Comparison of ENCODE assay signal across 16 cellular contexts in the genomic region with DNA sequence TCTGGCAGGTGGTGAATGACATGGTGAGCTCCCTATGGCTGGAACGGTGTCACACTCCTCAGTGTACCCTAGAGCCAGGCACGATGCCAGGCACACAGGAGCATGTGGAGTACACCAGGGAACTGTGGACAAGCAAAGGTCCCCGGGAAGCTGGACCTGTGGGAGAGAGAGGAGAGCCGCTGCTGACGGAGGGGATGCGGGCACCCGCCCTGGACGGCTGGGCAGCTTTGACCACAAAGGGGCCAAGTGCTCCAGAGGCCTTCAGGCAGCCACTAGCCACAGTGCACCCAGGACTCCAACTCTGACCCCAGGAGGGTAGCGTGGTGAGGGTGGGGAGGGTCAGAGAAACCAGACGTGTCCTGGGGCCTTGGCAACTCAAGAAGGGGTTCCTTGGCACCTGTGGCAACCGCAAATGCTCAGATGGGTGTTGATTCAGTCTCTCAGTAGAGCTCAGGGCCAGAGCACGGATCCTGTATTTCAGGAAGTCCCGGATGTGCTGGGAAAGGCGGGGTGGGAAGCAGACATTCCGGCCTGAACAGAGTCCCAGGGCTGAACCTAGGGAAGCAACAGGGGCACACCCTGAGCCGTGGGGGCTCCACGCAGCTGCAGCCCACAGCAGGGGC. TPM values are rescaled to one million over a fixed set of nuclear protein-coding genes. Genes with fewer than 3 reads are reported as not detected.
DNase-seq lines count a peak whose midpoint lies in the region; ATAC-seq and TF ChIP-seq lines count a peak whose summit lies in the region.
"Had no signal": no experiment of that assay in that cellular context is flagged by ENCODE, and none has a peak within 500 bp of the region (broad histone marks: within the 10 kb centered on the region; RNA-seq: fewer than 3 reads in every experiment).

No MANE protein-coding gene starts in this region.

- no peaks in the 10 kb centered on the region for H3K4me1 ChIP-seq in right cardiac atrium (ENCODE audit: control insufficient read depth, insufficient read depth, low read length)
- H3K4me1 ChIP-seq in uterus: no peaks in the 10 kb centered on the region

- 48% methylated on average over 17 of the region's 17 CpGs for WGBS in right cardiac atrium

- DNase-seq in SIG-M5 treated with dmso at 0.1 percent for 504 hours (lab: John Stamatoyannopoulos, UW; ENCODE audit: unreplicated experiment) (peak; percentile 53), SIG-M5 (lab: John Stamatoyannopoulos, UW) (no peak), right cardiac atrium (peak; percentile 62 to 76 (median 74)), progenitor cell of endocrine pancreas (ENCODE audit: low spot score, unreplicated experiment) (no peak), uterus (peak in 1 of 2 donors; percentile 32), dedifferentiated amniotic fluid mesenchymal stem cell (ENCODE audit: extremely low spot score) (no peak), NCI-H187 treated with DMSO at 0.1 percent for 48 hours (lab: John Stamatoyannopoulos, UW) (no peak), iPS-NIHi7 (ENCODE audit: extremely low spot score) (no peak)
- DNase-seq: 8988T; activated naive CD4-positive, alpha-beta T cell treated with anti-CD3 and anti-CD28 coated beads, Interleukin-2, amount 10 ng/mL, durations not matched to agents 7 days and 5 days; CD4-positive, alpha-beta memory T cell; midbrain; NCI-H1105 treated with DMSO at 0.1 percent for 48 hours; NCI-H69; stimulated activated naive CD8-positive, alpha-beta T cell treated with anti-CD3 and anti-CD28 coated beads, Interleukin-15, Interleukin-2, amounts not matched to agents 100 U/mL and 50 U/mL, for 24 hours had no signal

- peak overlapping the region; percentile 13 for H3K27ac ChIP-seq in right cardiac atrium (ENCODE audit: low read length)
- peak overlapping the region; percentile 41 to 45 for H3K27ac ChIP-seq in uterus

- no peaks in the 10 kb centered on the region for H3K9me3 ChIP-seq in right cardiac atrium (ENCODE audit: control insufficient read depth, low read length)
- H3K9me3 ChIP-seq in uterus: no peaks in the 10 kb centered on the region

- intact Hi-C loops in right cardiac atrium (cut with DNase I) (no loop called here), uterus (cut with DNase I; ENCODE audit: low total_unique reads) (no loop called here)

- no peak overlapping the region for H3K4me3 ChIP-seq in right cardiac atrium (ENCODE audit: low read length)
- no peak overlapping the region for H3K4me3 ChIP-seq in uterus

- H3K36me3 Mint-ChIP-seq in progenitor cell of endocrine pancreas (ENCODE audit: insufficient read depth): no peaks in the 10 kb centered on the region
- H3K36me3 Mint-ChIP-seq: activated naive CD4-positive, alpha-beta T cell treated with anti-CD3 and anti-CD28 coated beads, Interleukin-2, amount 10 ng/mL, durations not matched to agents 7 days and 5 days; CD4-positive, alpha-beta memory T cell had no signal

- H3K36me3 ChIP-seq in uterus: no peaks in the 10 kb centered on the region

- peaks cover 5% of the 10 kb centered on the region for H3K27me3 Mint-ChIP-seq in progenitor cell of endocrine pancreas
- H3K27me3 Mint-ChIP-seq: CD4-positive, alpha-beta memory T cell had no signal

- TF ChIP-seq CTCF in progenitor cell of endocrine pancreas (IDR thresholded peaks at IDR 0.05; ENCODE audit: unreplicated experiment) (no peak), uterus (IDR thresholded peaks at IDR 0.05) (no peak)

- H3K27ac Mint-ChIP-seq in progenitor cell of endocrine pancreas: peak overlapping the region; percentile 39
- H3K27ac Mint-ChIP-seq: activated naive CD4-positive, alpha-beta T cell treated with anti-CD3 and anti-CD28 coated beads, Interleukin-2, amount 10 ng/mL, durations not matched to agents 7 days and 5 days had no signal

- no peaks in the 10 kb centered on the region for H3K27me3 ChIP-seq in right cardiac atrium (ENCODE audit: control insufficient read depth, insufficient read depth)
- H3K27me3 ChIP-seq in uterus: no peaks in the 10 kb centered on the region

- TF ChIP-seq POLR2A in uterus (IDR thresholded peaks at IDR 0.05): no peak

- H3K4me3 Mint-ChIP-seq in progenitor cell of endocrine pancreas (ENCODE audit: low read depth): no peak overlapping the region
- H3K4me3 Mint-ChIP-seq: activated naive CD4-positive, alpha-beta T cell treated with anti-CD3 and anti-CD28 coated beads, Interleukin-2, amount 10 ng/mL, durations not matched to agents 7 days and 5 days; CD4-positive, alpha-beta memory T cell had no signal

- ATAC-seq in right cardiac atrium: peak; percentile 75 to 82
- ATAC-seq: stimulated activated naive CD8-positive, alpha-beta T cell treated with anti-CD3 and anti-CD28 coated beads, Interleukin-15, Interleukin-2, amounts not matched to agents 100 U/mL and 50 U/mL, for 24 hours had no signal

- H3K4me1 Mint-ChIP-seq in progenitor cell of endocrine pancreas (ENCODE audit: low read depth): peaks cover 12% of the 10 kb centered on the region
- H3K4me1 Mint-ChIP-seq: activated naive CD4-positive, alpha-beta T cell treated with anti-CD3 and anti-CD28 coated beads, Interleukin-2, amount 10 ng/mL, durations not matched to agents 7 days and 5 days; CD4-positive, alpha-beta memory T cell had no signal

- H3K9me3 Mint-ChIP-seq in progenitor cell of endocrine pancreas (ENCODE audit: low read depth): peaks cover 6% of the 10 kb centered on the region
- H3K9me3 Mint-ChIP-seq: activated naive CD4-positive, alpha-beta T cell treated with anti-CD3 and anti-CD28 coated beads, Interleukin-2, amount 10 ng/mL, durations not matched to agents 7 days and 5 days had no signal

RNA-seq across cellular contexts. Expression of a gene that starts 2.3 kb away (rescaled TPM):
- total RNA-seq in right cardiac atrium (not detected), progenitor cell of endocrine pancreas (9.7 and 12.5 TPM in 2 replicates), uterus (under 1 TPM in 1 of 4 donors, not detected in 3; 0.97 TPM)
- not detected for polyA plus RNA-seq in right cardiac atrium
- total RNA-seq: CD4-positive, alpha-beta memory T cell; posterior vena cava had no signal
- polyA plus RNA-seq: CD4-positive, alpha-beta memory T cell had no signal

RNA-seq across cellular contexts. Expression of a gene that starts 7.9 kb away (rescaled TPM):
- under 1 TPM in 1 of 4 donors, not detected in 3; 0.03 TPM for total RNA-seq in right cardiac atrium
- not detected for polyA plus RNA-seq in right cardiac atrium
- total RNA-seq in progenitor cell of endocrine pancreas: 0.36 and 0.40 TPM in 2 replicates
- 1 to 10 TPM in 2 of 4 donors, under 1 TPM in 1, not detected in 1; 0.79 to 2.6 (median 1.8) TPM for total RNA-seq in uterus
- total RNA-seq: CD4-positive, alpha-beta memory T cell had no signal
- polyA plus RNA-seq: CD4-positive, alpha-beta memory T cell had no signal

RNA-seq across cellular contexts. Expression of a gene that starts 29.6 kb away (rescaled TPM):
- not detected for total RNA-seq in right cardiac atrium
- polyA plus RNA-seq in right cardiac atrium: 0.14 TPM
- total RNA-seq in progenitor cell of endocrine pancreas: 1.0 and 1.2 TPM in 2 replicates
- not detected for total RNA-seq in uterus
- total RNA-seq: CD4-positive, alpha-beta memory T cell; posterior vena cava had no signal
- polyA plus RNA-seq: CD4-positive, alpha-beta memory T cell had no signal

Comparison
In these comparisons a context has a peak if more than half of its experiments do, and no peak if none do; other contexts are left out.
1. DNase-seq: peak in SIG-M5 treated with dmso at 0.1 percent for 504 hours (single experiment) and right cardiac atrium (3 of 3); none in SIG-M5 (single experiment), progenitor cell of endocrine pancreas (single experiment), dedifferentiated amniotic fluid mesenchymal stem cell (single experiment), NCI-H187 treated with DMSO at 0.1 percent for 48 hours (single experiment) and iPS-NIHi7 (single experiment).